ENCODE assay signal across 10 cellular contexts in the genomic region with DNA sequence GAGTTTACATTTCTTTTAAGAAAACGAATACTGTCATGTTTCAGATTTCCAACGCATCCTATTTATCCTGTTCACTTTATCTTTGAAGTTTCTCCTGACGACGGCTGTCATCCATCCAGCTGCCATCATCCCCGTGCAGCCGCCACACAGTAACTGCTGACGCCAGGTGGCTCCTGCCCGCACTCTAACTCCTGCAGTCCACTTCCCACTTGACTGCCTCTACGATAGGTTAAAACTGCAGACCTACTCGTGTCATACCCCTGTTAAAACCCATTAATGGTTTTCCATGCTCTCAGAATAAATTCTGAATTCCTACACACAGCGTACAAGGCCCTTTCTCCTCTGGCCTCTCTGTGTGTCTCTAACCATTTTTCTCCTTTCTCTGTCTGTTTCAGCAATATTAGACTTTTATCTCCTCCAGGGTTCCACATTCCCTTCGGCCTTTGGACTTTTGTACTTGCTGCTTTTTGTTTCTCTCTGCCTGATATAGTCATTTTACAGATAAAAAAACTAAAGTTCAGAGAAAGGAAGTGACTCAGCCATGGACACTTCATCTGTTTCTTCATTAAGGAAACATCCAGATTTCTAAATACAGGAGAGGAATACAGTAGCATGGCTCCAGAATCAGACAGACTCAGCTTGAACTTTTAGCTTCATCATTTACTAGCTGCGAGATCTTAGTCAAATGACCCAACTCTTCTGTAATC.
A peak's percentile ranks its signal among the peaks of the same experiment; 100 is the strongest.
DNase-seq lines count a peak whose midpoint lies in the region; ATAC-seq, FAIRE-seq and TF ChIP-seq lines count a peak whose summit lies in the region.
"Had no signal": no experiment of that assay in that cellular context is flagged by ENCODE, and none has a peak within 500 bp of the region (broad histone marks: within the 10 kb centered on the region; RNA-seq: fewer than 3 reads in every experiment).

No MANE protein-coding gene starts in this region.

- H3K36me3 ChIP-seq in RWPE2 (ENCODE audit: low read depth) (no peaks in the 10 kb centered on the region), skeletal muscle satellite cell (ENCODE audit: insufficient read depth, low read length) (no peaks in the 10 kb centered on the region)
- H3K36me3 ChIP-seq: sigmoid colon had no signal

- H3K4me1 ChIP-seq in RWPE2 (ENCODE audit: insufficient read depth, poor library complexity, severe bottlenecking) (peaks cover 18% of the 10 kb centered on the region), skeletal muscle satellite cell (ENCODE audit: control insufficient read depth, insufficient read depth, low read length) (peaks cover 38% of the 10 kb centered on the region)
- H3K4me1 ChIP-seq: sigmoid colon had no signal

- DNase-seq in NOMO-1 treated with DMSO at 0.1 percent for 48 hours (lab: John Stamatoyannopoulos, UW; ENCODE audit: unreplicated experiment): peak; percentile 66
- no peak for DNase-seq in NOMO-1 treated with dmso at 0.1 percent for 144 hours (lab: John Stamatoyannopoulos, UW; ENCODE audit: unreplicated experiment)
- no peak for DNase-seq in RWPE2 (ENCODE audit: low spot score)
- DNase-seq in fibroblast of pulmonary artery (ENCODE audit: low read depth): peak; percentile 83
- no peak for DNase-seq in frontal cortex (ENCODE audit: low spot score in 2 of 2)
- no peak for DNase-seq in C1 segment of cervical spinal cord (lab: John Stamatoyannopoulos, UW)
- DNase-seq: sigmoid colon had no signal

- peak overlapping the region; percentile 71 for H3K4me2 ChIP-seq in skeletal muscle satellite cell (ENCODE audit: low read length)

- ATAC-seq in RWPE2 (ENCODE audit: low read depth): peak; percentile 90
- ATAC-seq in GM21619 (IDR thresholded peaks at IDR 0.05; ENCODE audit: unreplicated experiment): no peak
- ATAC-seq: HCT116 had no signal

- no peak overlapping the region for H3K4me3 ChIP-seq in RWPE2 (ENCODE audit: severe bottlenecking)
- H3K4me3 ChIP-seq in fibroblast of pulmonary artery (replicated peaks; ENCODE audit: low read depth, low read length): peak overlapping the region; percentile 27
- no peak overlapping the region for H3K4me3 ChIP-seq in skeletal muscle satellite cell (ENCODE audit: low read length)
- H3K4me3 ChIP-seq: sigmoid colon had no signal

- H3K9me3 ChIP-seq in RWPE2 (ENCODE audit: severe bottlenecking) (no peaks in the 10 kb centered on the region), skeletal muscle satellite cell (replicated peaks; ENCODE audit: low read length) (no peaks in the 10 kb centered on the region)
- H3K9me3 ChIP-seq: sigmoid colon had no signal

- FAIRE-seq in frontal cortex (lab: Jason Lieb, UNC): no peak

- no peaks in the 10 kb centered on the region for H3K27me3 ChIP-seq in RWPE2 (ENCODE audit: insufficient read depth, poor library complexity, severe bottlenecking)
- H3K27me3 ChIP-seq in skeletal muscle satellite cell (ENCODE audit: control insufficient read depth, insufficient read depth, low read length): no peaks in the 10 kb centered on the region
- H3K27me3 ChIP-seq: sigmoid colon had no signal

- TF ChIP-seq CTCF in RWPE2 (IDR thresholded peaks at IDR 0.05; ENCODE audit: poor library complexity, severe bottlenecking) (no peak), fibroblast of pulmonary artery (IDR thresholded peaks at IDR 0.05; ENCODE audit: low read length, missing control alignments) (peak; percentile 26)

- H3K9ac ChIP-seq in skeletal muscle satellite cell (ENCODE audit: low read depth, low read length): peak overlapping the region; percentile 67

- peak overlapping the region; percentile 67 for H3K27ac ChIP-seq in RWPE2 (ENCODE audit: poor library complexity, severe bottlenecking)
- H3K27ac ChIP-seq: sigmoid colon had no signal

Comparison
In these comparisons a context has a peak if more than half of its experiments do, and no peak if none do; other contexts are left out.
1. DNase-seq: peak in NOMO-1 treated with DMSO at 0.1 percent for 48 hours (single experiment) and fibroblast of pulmonary artery (single experiment); none in NOMO-1 treated with dmso at 0.1 percent for 144 hours (single experiment), RWPE2 (single experiment), frontal cortex (0 of 2) and C1 segment of cervical spinal cord (0 of 14).